In genomic region chr1:150696995-150697927, GRCh38 we compare ENCODE assay signal across 8 cellular contexts. TPM values are rescaled to one million over a fixed set of nuclear protein-coding genes. Genes with fewer than 3 reads are reported as not detected.
DNase-seq lines count a peak whose midpoint lies in the region; ATAC-seq, FAIRE-seq and TF ChIP-seq lines count a peak whose summit lies in the region.

GOLPH3L (minus strand) TSS chr1:150697154; CDS start chr1:150694838, 2,316 bp downstream.

- peaks cover 2% of the 10 kb centered on the region for H3K79me2 ChIP-seq in mesendoderm (ENCODE audit: control insufficient read depth, insufficient read depth, low read length)

- TF ChIP-seq CTCF in endodermal cell (conservative IDR thresholded peaks at IDR 0.05), result peak; percentile 25

- FAIRE-seq in HTR-8/SVneo (lab: Jason Lieb, UNC), result peak; percentile 65

- no peaks in the 10 kb centered on the region for H3K27me3 ChIP-seq in endodermal cell (ENCODE audit: control insufficient read depth, insufficient read depth, low read length, poor library complexity, severe bottlenecking)
- H3K27me3 ChIP-seq in mesendoderm (ENCODE audit: insufficient read depth, low read length, poor library complexity), result no peaks in the 10 kb centered on the region

- no peak within 1 kb of the TSS for H2AK5ac ChIP-seq in mesendoderm (ENCODE audit: low read length)

- peak; percentile 96 for ATAC-seq in GM21367 (IDR thresholded peaks at IDR 0.05; ENCODE audit: unreplicated experiment)

- H3K56ac ChIP-seq in mesendoderm (ENCODE audit: low read length), result peak within 1 kb of the TSS; percentile 89

- H2BK120ac ChIP-seq in mesendoderm (ENCODE audit: low read depth, low read length), result no peak within 1 kb of the TSS

- DNase-seq in CMK (ENCODE audit: low read depth) (peak; percentile 95), HTR-8/SVneo (ENCODE audit: insufficient read length, low spot score) (peak; percentile 89), NOMO-1 treated with dmso at 0.1 percent for 144 hours (lab: John Stamatoyannopoulos, UW; ENCODE audit: unreplicated experiment) (peak; percentile 96), endodermal cell (peak; percentile 98), mesendoderm (peak; percentile 100)
- peak; percentile 29 to 71 (median 68) for DNase-seq in activated CD8-positive, alpha-beta memory T cell treated with anti-CD3 and anti-CD28 coated beads for 48 hours (ENCODE audit: low read depth in 2 of 3, low spot score in 2 of 3)
- peak; percentile 75 for DNase-seq in stimulated activated CD8-positive, alpha-beta memory T cell treated with anti-CD3 and anti-CD28 coated beads, Interleukin-15, amount 100 ng/mL, for 1 hour (ENCODE audit: low read depth)

- H3K9me3 Mint-ChIP-seq in endodermal cell, result no peaks in the 10 kb centered on the region

- H3K36me3 ChIP-seq in endodermal cell (ENCODE audit: control insufficient read depth, insufficient read depth, low read length), result peaks cover 27% of the 10 kb centered on the region
- H3K36me3 ChIP-seq in mesendoderm (ENCODE audit: control insufficient read depth, insufficient read depth, low read length), result no peaks in the 10 kb centered on the region

- no peak within 1 kb of the TSS for H3K27ac ChIP-seq in endodermal cell (ENCODE audit: low read depth, low read length)
- H3K27ac ChIP-seq in mesendoderm (ENCODE audit: low read depth, low read length), result no peak within 1 kb of the TSS

- no peak within 1 kb of the TSS for H2BK5ac ChIP-seq in mesendoderm (ENCODE audit: low read length)

- WGBS in endodermal cell (ENCODE audit: insufficient coverage in 1 of 2, insufficient read length in 1 of 2), 2 experiments, result 0 to 10% methylated on average over 7 to 18 of the region's 18 CpGs
- WGBS in mesendoderm (ENCODE audit: extremely low coverage, insufficient coverage, low lambda C conversion rate), result no CpG with 5 or more reads among the region's 18 CpGs

- H3K4me1 ChIP-seq in endodermal cell (ENCODE audit: control insufficient read depth, insufficient read depth, low read length) (peaks cover 3% of the 10 kb centered on the region), mesendoderm (ENCODE audit: control insufficient read depth, low read depth, low read length) (no peaks in the 10 kb centered on the region)

- H3K4ac ChIP-seq in mesendoderm (ENCODE audit: low read depth, low read length), result no peak within 1 kb of the TSS

- no peak within 1 kb of the TSS for H3K23ac ChIP-seq in mesendoderm (ENCODE audit: low read length)

- no peaks in the 10 kb centered on the region for H3K27me3 Mint-ChIP-seq in endodermal cell (ENCODE audit: insufficient read depth)

- H2BK15ac ChIP-seq in mesendoderm (replicated peaks; ENCODE audit: low read depth), result no peak within 1 kb of the TSS

- H3K36me3 Mint-ChIP-seq in endodermal cell (ENCODE audit: low read depth), result peaks cover 31% of the 10 kb centered on the region

- H3K9ac ChIP-seq in endodermal cell (ENCODE audit: extremely low read depth, low read length, poor library complexity, severe bottlenecking) (peak within 1 kb of the TSS; percentile 93), mesendoderm (ENCODE audit: low read length) (peak within 1 kb of the TSS; percentile 81)

- no peak within 1 kb of the TSS for H3K18ac ChIP-seq in mesendoderm (ENCODE audit: low read length)

- no peaks in the 10 kb centered on the region for H3K79me1 ChIP-seq in mesendoderm (ENCODE audit: low read length)

- H3K4me1 Mint-ChIP-seq in endodermal cell, result peaks cover 12% of the 10 kb centered on the region

- peak within 1 kb of the TSS; percentile 59 for H3K4me2 ChIP-seq in mesendoderm (ENCODE audit: low read length)

- peak within 1 kb of the TSS; percentile 78 for H3K4me3 Mint-ChIP-seq in endodermal cell

- H3K27ac Mint-ChIP-seq in endodermal cell, result peak within 1 kb of the TSS; percentile 93

- H3K4me3 ChIP-seq in endodermal cell (ENCODE audit: low read length) (peak within 1 kb of the TSS; percentile 97), mesendoderm (ENCODE audit: low read length) (peak within 1 kb of the TSS; percentile 95)

- no peak within 1 kb of the TSS for H4K8ac ChIP-seq in mesendoderm (ENCODE audit: low read depth, low read length)

- H3K9me3 ChIP-seq in endodermal cell (ENCODE audit: control insufficient read depth, low read length), result no peaks in the 10 kb centered on the region

- H4K5ac ChIP-seq in mesendoderm (ENCODE audit: low read length), result no peak within 1 kb of the TSS

RNA-seq across cellular contexts. Expression of gene GOLPH3L, which starts in this region (rescaled TPM):
- 10 to 100 TPM; 45.1 to 45.2 TPM for total RNA-seq in endodermal cell
- polyA plus RNA-seq in endodermal cell (2013, experiment 1 of 2), result 26.9 TPM
- polyA plus RNA-seq in endodermal cell (2013, experiment 2 of 2), result 25.6 TPM
- 30.2 TPM for polyA plus RNA-seq in mesendoderm (2013, experiment 1 of 2)
- 29.5 TPM for polyA plus RNA-seq in mesendoderm (2013, experiment 2 of 2)
